ENCODE assay signal across 8 cellular contexts in the genomic region with DNA sequence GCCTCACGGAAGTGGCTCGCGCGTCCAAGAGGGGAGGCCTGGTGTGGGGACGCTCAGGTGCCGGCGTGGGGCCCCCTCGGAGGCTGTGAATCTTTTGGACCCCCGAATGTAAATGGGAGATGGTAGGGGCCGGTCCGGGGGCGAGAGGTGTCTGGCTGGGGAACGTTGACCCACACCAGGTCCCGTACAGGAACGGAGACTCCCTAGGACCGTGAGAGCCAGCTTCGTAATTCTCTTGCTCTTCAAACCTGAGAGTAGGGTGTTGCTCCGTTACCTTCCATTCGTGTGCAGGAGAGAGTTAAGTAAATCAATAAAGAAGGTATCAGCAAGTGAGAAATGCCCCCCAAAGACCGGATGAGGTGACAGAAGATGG. TPM values are rescaled to one million over a fixed set of nuclear protein-coding genes. Genes with fewer than 3 reads are reported as not detected.
DNase-seq lines count a peak whose midpoint lies in the region; ATAC-seq and TF ChIP-seq lines count a peak whose summit lies in the region.

No MANE protein-coding gene starts in this region.

- no peaks in the 10 kb centered on the region for H3K27me3 ChIP-seq in dorsolateral prefrontal cortex

- DNase-seq in NB4 (ENCODE audit: low read depth): no peak
- DNase-seq in dorsolateral prefrontal cortex: no peak
- no peak for DNase-seq in naive B cell
- DNase-seq in midbrain (lab: John Stamatoyannopoulos, UW): no peak
- no peak for DNase-seq in glomerular visceral epithelial cell (ENCODE audit: extremely low spot score)
- no peak for DNase-seq in activated effector memory CD4-positive, alpha-beta T cell treated with anti-CD3 and anti-CD28 coated beads, Interleukin-2, amount 50 U/mL, for 16 hours

- peaks cover 0 to 4% (median 0%) of the 10 kb centered on the region in 7 donors for H3K9me3 Mint-ChIP-seq in naive B cell

- H3K4me1 Mint-ChIP-seq in naive B cell: peaks cover 64 to 76% (median 68%) of the 10 kb centered on the region in 3 donors

- peak overlapping the region; percentile 94 to 100 (median 98) for H3K4me3 Mint-ChIP-seq in naive B cell

- peak overlapping the region; percentile 84 for H3K4me3 ChIP-seq in NB4 (ENCODE audit: low read depth, low read length)
- H3K4me3 ChIP-seq in dorsolateral prefrontal cortex: peak overlapping the region; percentile 70 to 98 (median 89)

- ATAC-seq in GM19035 (IDR thresholded peaks at IDR 0.05; ENCODE audit: unreplicated experiment): peak; percentile 5
- ATAC-seq in naive B cell (ENCODE audit: low read depth in 2 of 2): peak in 1 of 2 donors; percentile 1
- ATAC-seq in GM19023 (IDR thresholded peaks at IDR 0.05; ENCODE audit: unreplicated experiment): no peak

- H3K27ac Mint-ChIP-seq in naive B cell: peak overlapping the region; percentile 97 to 100 (median 99)

- H3K27ac ChIP-seq in dorsolateral prefrontal cortex: peak overlapping the region; percentile 82 to 99 (median 97)

- TF ChIP-seq POLR2A in NB4 (IDR thresholded peaks at IDR 0.05; ENCODE audit: extremely low read depth, insufficient read length): peak; percentile 2

- no peaks in the 10 kb centered on the region for H3K36me3 Mint-ChIP-seq in naive B cell

- TF ChIP-seq CTCF in NB4 (IDR thresholded peaks at IDR 0.05; ENCODE audit: low read depth, low read length) (no peak), dorsolateral prefrontal cortex (IDR thresholded peaks at IDR 0.05 in 54 of 56, conservative IDR thresholded peaks at IDR 0.05 in 2 of 56; ENCODE audit: low read depth in 1 of 56, partially characterized antibody in 56 of 56) (no peak)

- no peaks in the 10 kb centered on the region for H3K27me3 Mint-ChIP-seq in naive B cell

- intact Hi-C loops in dorsolateral prefrontal cortex (cut with DNase I): loop anchor here (2.0 to 10.0 kb wide), 3 partner anchors 32 to 1346 kb away; a partner anchor contains a TSS

RNA-seq across cellular contexts. Expression of a gene that starts 0.5 kb away (rescaled TPM):
- 10 to 100 TPM; 15.4 to 38.4 (median 24.8) TPM for total RNA-seq in dorsolateral prefrontal cortex
- polyA plus RNA-seq in naive B cell (ENCODE audit: low read depth in 6 of 6): 10 to 100 TPM; 44.8 to 82.9 (median 52.9) TPM

RNA-seq across cellular contexts. Expression of a gene that starts 0.9 kb away (rescaled TPM):
- 10 to 100 TPM in 119 of 120 experiments, 1 to 10 TPM in 1; 9.7 to 23.3 (median 14.8) TPM for total RNA-seq in dorsolateral prefrontal cortex
- polyA plus RNA-seq in naive B cell (ENCODE audit: low read depth in 6 of 6): 1 to 10 TPM in 1 of 6 donors, under 1 TPM in 4, not detected in 1; 0.38 to 1.1 (median 0.52) TPM
